9 cellular contexts compared by ENCODE assay signal in genomic region chr11:61696602-61697001, GRCh38. TPM values are rescaled to one million over a fixed set of nuclear protein-coding genes. Genes with fewer than 3 reads are reported as not detected.
DNase-seq lines count a peak whose midpoint lies in the region; ATAC-seq, FAIRE-seq and TF ChIP-seq lines count a peak whose summit lies in the region.
"Had no signal": no experiment of that assay in that cellular context is flagged by ENCODE, and none has a peak within 500 bp of the region (broad histone marks: within the 10 kb centered on the region; RNA-seq: fewer than 3 reads in every experiment).

No MANE protein-coding gene starts in this region.

- CTCF ChIA-PET in activated CD8-positive, alpha-beta memory T cell treated with anti-CD3 and anti-CD28 coated beads, Interleukin-2, amount 10 ng/mL, durations not matched to agents 7 days and 5 days (lab: Charles Lee), result interaction anchor here (1.7 to 3.4 kb wide), 2 partner anchors 37 to 180 kb away, joined by 4 to 18 read pairs; no protein-coding TSS in a partner anchor

- H2AFZ ChIP-seq in astrocyte (ENCODE audit: low read depth, low read length), result no peak overlapping the region

- H3K9ac ChIP-seq in astrocyte (ENCODE audit: low read length), result peak overlapping the region; percentile 75

- DNase-seq in activated CD8-positive, alpha-beta memory T cell treated with anti-CD3 and anti-CD28 coated beads, Interleukin-2, amount 10 ng/mL, durations not matched to agents 7 days and 5 days, result no peak
- DNase-seq in activated CD8-positive, alpha-beta memory T cell treated with anti-CD3 and anti-CD28 coated beads, Interleukin-2, amount 50 U/mL, for 4 hours, result no peak
- DNase-seq in astrocyte (ENCODE audit: low read depth) (no peak), lower lobe of right lung (no peak), testis (no peak), NCI-H187 treated with DMSO at 0.1 percent for 48 hours (lab: John Stamatoyannopoulos, UW) (no peak), NCI-H345 (lab: John Stamatoyannopoulos, UW) (no peak)
- DNase-seq in activated naive CD4-positive, alpha-beta T cell treated with Interleukin-2 at 50 U/mL for 16 hours, result no peak
- DNase-seq: NCI-H2227 treated with DMSO at 0.1 percent for 48 hours had no signal

- intact Hi-C loops in lower lobe of right lung (cut with DNase I) (no loop called here), testis (cut with DNase I; ENCODE audit: low total_unique reads) (no loop called here)

- H3K27ac ChIP-seq in astrocyte (ENCODE audit: low read depth, low read length), result peak overlapping the region; percentile 58
- peak overlapping the region; percentile 77 for H3K27ac ChIP-seq in lower lobe of right lung
- peak overlapping the region; percentile 83 to 92 for H3K27ac ChIP-seq in testis

- no peaks in the 10 kb centered on the region for H3K79me2 ChIP-seq in astrocyte (ENCODE audit: insufficient read depth, low read length)

- peaks cover 15% of the 10 kb centered on the region for H3K27me3 Mint-ChIP-seq in activated CD8-positive, alpha-beta memory T cell treated with anti-CD3 and anti-CD28 coated beads, Interleukin-2, amount 10 ng/mL, durations not matched to agents 7 days and 5 days
- H3K27me3 Mint-ChIP-seq in astrocyte (ENCODE audit: low read depth, unreplicated experiment), result peaks cover 20% of the 10 kb centered on the region

- H3K27ac Mint-ChIP-seq in activated CD8-positive, alpha-beta memory T cell treated with anti-CD3 and anti-CD28 coated beads, Interleukin-2, amount 10 ng/mL, durations not matched to agents 7 days and 5 days, result peak overlapping the region; percentile 46
- H3K27ac Mint-ChIP-seq in astrocyte (ENCODE audit: unreplicated experiment), result peak overlapping the region; percentile 47

- no peak for TF ChIP-seq POLR2A in testis (IDR thresholded peaks at IDR 0.05)

- H3K4me3 Mint-ChIP-seq in activated CD8-positive, alpha-beta memory T cell treated with anti-CD3 and anti-CD28 coated beads, Interleukin-2, amount 10 ng/mL, durations not matched to agents 7 days and 5 days, result no peak overlapping the region
- H3K4me3 Mint-ChIP-seq in astrocyte (ENCODE audit: unreplicated experiment), result no peak overlapping the region

- peaks cover 36% of the 10 kb centered on the region for H4K20me1 ChIP-seq in astrocyte (ENCODE audit: insufficient read depth, low read length)

- peaks cover 48% of the 10 kb centered on the region for H3K4me1 ChIP-seq in astrocyte (ENCODE audit: insufficient read depth, low read length)
- H3K4me1 ChIP-seq in lower lobe of right lung, result peaks cover 79% of the 10 kb centered on the region
- peaks cover 77% of the 10 kb centered on the region for H3K4me1 ChIP-seq in testis

- H3K36me3 Mint-ChIP-seq in activated CD8-positive, alpha-beta memory T cell treated with anti-CD3 and anti-CD28 coated beads, Interleukin-2, amount 10 ng/mL, durations not matched to agents 7 days and 5 days, result no peaks in the 10 kb centered on the region
- H3K36me3 Mint-ChIP-seq in astrocyte (ENCODE audit: low read depth, unreplicated experiment), result peaks cover 2% of the 10 kb centered on the region

- H3K9me3 Mint-ChIP-seq in activated CD8-positive, alpha-beta memory T cell treated with anti-CD3 and anti-CD28 coated beads, Interleukin-2, amount 10 ng/mL, durations not matched to agents 7 days and 5 days (ENCODE audit: low read depth), result no peaks in the 10 kb centered on the region
- no peaks in the 10 kb centered on the region for H3K9me3 Mint-ChIP-seq in astrocyte (ENCODE audit: unreplicated experiment)

- ATAC-seq in activated CD8-positive, alpha-beta memory T cell treated with anti-CD3 and anti-CD28 coated beads, Interleukin-2, amount 10 ng/mL, durations not matched to agents 7 days and 5 days, result no peak
- no peak for ATAC-seq in lower lobe of right lung

- FAIRE-seq in astrocyte (lab: Jason Lieb, UNC), result no peak

- no peak overlapping the region for H3K4me2 ChIP-seq in astrocyte (ENCODE audit: low read length)

- peaks cover 27% of the 10 kb centered on the region for H3K4me1 Mint-ChIP-seq in activated CD8-positive, alpha-beta memory T cell treated with anti-CD3 and anti-CD28 coated beads, Interleukin-2, amount 10 ng/mL, durations not matched to agents 7 days and 5 days
- H3K4me1 Mint-ChIP-seq in astrocyte (ENCODE audit: low read depth, unreplicated experiment), result peaks cover 17% of the 10 kb centered on the region

- no peaks in the 10 kb centered on the region for H3K27me3 ChIP-seq in astrocyte (ENCODE audit: insufficient read depth, low read length)
- no peaks in the 10 kb centered on the region for H3K27me3 ChIP-seq in lower lobe of right lung (ENCODE audit: low read depth)
- H3K27me3 ChIP-seq in testis, result no peaks in the 10 kb centered on the region

- no peaks in the 10 kb centered on the region for H3K36me3 ChIP-seq in astrocyte (ENCODE audit: insufficient read depth, low read length)
- no peaks in the 10 kb centered on the region for H3K36me3 ChIP-seq in lower lobe of right lung
- no peaks in the 10 kb centered on the region for H3K36me3 ChIP-seq in testis (ENCODE audit: low read depth, missing control alignments)

- 60 to 72% methylated on average over 6 to 7 of the region's 8 CpGs for WGBS in testis, 2 donors

- TF ChIP-seq CTCF in astrocyte (IDR thresholded peaks at IDR 0.05; ENCODE audit: insufficient read depth, low read depth, low read length) (no peak), lower lobe of right lung (IDR thresholded peaks at IDR 0.05) (no peak), testis (IDR thresholded peaks at IDR 0.05) (no peak)

- H3K9me3 ChIP-seq in astrocyte (ENCODE audit: insufficient read depth, low read depth, low read length) (no peaks in the 10 kb centered on the region), lower lobe of right lung (no peaks in the 10 kb centered on the region), testis (no peaks in the 10 kb centered on the region)

- H3K4me3 ChIP-seq in astrocyte (ENCODE audit: insufficient read depth, low read depth, low read length), result no peak overlapping the region
- H3K4me3 ChIP-seq in lower lobe of right lung, result no peak overlapping the region
- no peak overlapping the region for H3K4me3 ChIP-seq in testis

RNA-seq across cellular contexts. Expression of gene DAGLA, which starts 16.4 kb away (rescaled TPM):
- total RNA-seq in activated CD8-positive, alpha-beta memory T cell treated with anti-CD3 and anti-CD28 coated beads, Interleukin-2, amount 10 ng/mL, durations not matched to agents 7 days and 5 days, result not detected
- total RNA-seq in astrocyte, result 5.5 and 5.6 TPM in 2 replicates
- total RNA-seq in lower lobe of right lung, result 7.1 TPM
- total RNA-seq in testis, result 1 to 10 TPM; 7.1 to 8.3 TPM
- polyA plus RNA-seq in testis (ENCODE audit: insufficient read depth, low read depth, low replicate concordance), result 5.1 TPM

RNA-seq across cellular contexts. Expression of gene MYRF, which starts 55.8 kb away (rescaled TPM):
- 1 to 10 TPM; 2.1 to 2.2 TPM for total RNA-seq in activated CD8-positive, alpha-beta memory T cell treated with anti-CD3 and anti-CD28 coated beads, Interleukin-2, amount 10 ng/mL, durations not matched to agents 7 days and 5 days
- 39.5 and 53.9 TPM in 2 replicates for total RNA-seq in astrocyte
- total RNA-seq in lower lobe of right lung, result 37.9 TPM
- 10 to 100 TPM in 1 of 2 donors, 1 to 10 TPM in 1; 9.2 to 10.7 TPM for total RNA-seq in testis
- 15.2 TPM for polyA plus RNA-seq in testis (ENCODE audit: insufficient read depth, low read depth, low replicate concordance)
